ENCODE assay signal across 8 cellular contexts in genomic region chr14:54773171-54774006, GRCh38.
DNase-seq lines count a peak whose midpoint lies in the region; ATAC-seq and TF ChIP-seq lines count a peak whose summit lies in the region.

No MANE protein-coding gene starts in this region.

- intact Hi-C loops in left lung (cut with DNase I), result loop anchor here in 1 of 2 donors (5.0 kb wide), 1 partner anchor 206 kb away; the partner anchor contains the start of gene SAMD4A

- H3K27ac ChIP-seq in left lung, result peak overlapping the region; percentile 74 to 77

- ATAC-seq in HG03139 (IDR thresholded peaks at IDR 0.05; ENCODE audit: unreplicated experiment) (peak; percentile 43), left lung (peak; percentile 91)

- H3K4me1 ChIP-seq in left lung, result peaks cover 0 to 35% of the 10 kb centered on the region in 2 donors

- no peaks in the 10 kb centered on the region for H3K9me3 ChIP-seq in left lung

- DNase-seq in SHP77 (lab: John Stamatoyannopoulos, UW), result peak; percentile 72 to 76
- DNase-seq in SHP77 treated with DMSO at 0.1 percent for 48 hours (lab: John Stamatoyannopoulos, UW), result no peak
- peak; percentile 71 for DNase-seq in NCI-H345 treated with DMSO at 0.1 percent for 48 hours (lab: John Stamatoyannopoulos, UW; ENCODE audit: unreplicated experiment)
- DNase-seq in activated CD4-positive, alpha-beta T cell treated with anti-CD3 and anti-CD28 coated beads for 4 hours, result peak; percentile 72 to 73
- DNase-seq in dedifferentiated amniotic fluid mesenchymal stem cell (ENCODE audit: extremely low spot score), result peak; percentile 100
- peak; percentile 87 to 88 for DNase-seq in left lung
- peak; percentile 77 to 80 for DNase-seq in stimulated activated CD4-positive, alpha-beta T cell treated with anti-CD3 and anti-CD28 coated beads, Interleukin-2, amount 100 ng/mL, for 24 hours

- TF ChIP-seq CTCF in left lung (IDR thresholded peaks at IDR 0.05), result peak; percentile 34 to 50

- H3K27me3 ChIP-seq in left lung, result no peaks in the 10 kb centered on the region

- no peak overlapping the region for H3K4me3 ChIP-seq in left lung

- H3K36me3 ChIP-seq in left lung, result peaks cover 0 to 6% of the 10 kb centered on the region in 2 donors
